ENCODE assay signal across 1 cellular context in the genomic region with DNA sequence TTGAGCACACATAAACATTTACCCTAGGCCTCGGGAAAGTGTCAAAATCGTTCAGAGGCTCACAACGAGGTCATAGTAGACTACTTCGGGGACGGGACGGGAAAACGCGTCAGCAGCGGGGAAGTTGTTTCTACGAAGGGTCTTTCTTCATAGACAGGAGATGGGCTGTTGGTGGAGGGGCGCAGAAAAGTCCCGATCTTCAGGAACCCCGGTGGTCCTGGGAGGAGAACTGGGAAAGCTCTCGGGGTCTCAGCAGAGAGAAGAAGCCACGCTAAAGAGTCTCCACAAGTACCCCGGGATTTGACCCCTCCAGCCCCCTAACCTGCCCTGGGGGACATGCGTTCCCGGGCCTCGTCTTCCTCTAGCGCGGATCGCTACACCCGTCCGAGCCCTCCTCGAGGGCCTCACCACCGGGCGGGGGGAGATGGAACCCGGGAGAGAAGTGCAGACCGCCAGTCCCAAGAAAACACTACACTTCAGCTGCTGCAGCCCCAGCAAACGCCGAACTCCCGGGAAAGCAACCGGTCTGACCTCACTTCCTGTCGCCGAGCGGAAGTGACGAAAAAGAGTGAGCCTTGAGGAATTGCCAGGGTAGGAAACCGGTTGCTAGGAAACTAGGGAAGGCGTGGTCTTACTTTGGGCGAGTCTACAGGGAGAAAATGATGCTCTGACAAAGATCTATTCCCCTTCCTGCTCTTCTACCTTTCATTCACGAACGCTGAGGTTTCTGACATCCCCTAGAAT.
TF ChIP-seq lines count a peak whose summit lies in the region.

A gene (minus strand): TSS at position 534 of the 744 bp plus-strand sequence. CDS start 1,611 bp downstream, outside the sequence.

TF ChIP-seq in HepG2, 621 proteins besides CTCF, POLR2A, EP300 and RAD21 (continued from another document and continues in another):
- TF ChIP-seq KLF6 (CRISPR knock-in tag; IDR thresholded peaks at IDR 0.05): no peak
- no peak for TF ChIP-seq MAZ (IDR thresholded peaks at IDR 0.05; ENCODE audit: borderline replicate concordance, low read depth, low read length)
- TF ChIP-seq MAZ (CRISPR knock-in tag; IDR thresholded peaks at IDR 0.05; ENCODE audit: low read depth): no peak
- no peak for TF ChIP-seq ZNF746 (CRISPR knock-in tag; IDR thresholded peaks at IDR 0.05)
- TF ChIP-seq ZNF569 (CRISPR knock-in tag; IDR thresholded peaks at IDR 0.05; ENCODE audit: borderline replicate concordance): no peak
- 0 out of 2 replicates have a peak, but pooled peaks have one; percentile 41 for TF ChIP-seq ZNF572 (CRISPR knock-in tag; IDR thresholded peaks at IDR 0.05)
- no peak for TF ChIP-seq MTF1 (CRISPR knock-in tag; IDR thresholded peaks at IDR 0.05)
- no peak for TF ChIP-seq RORA (CRISPR knock-in tag; IDR thresholded peaks at IDR 0.05)
- no peak for TF ChIP-seq JUN (CRISPR knock-in tag; IDR thresholded peaks at IDR 0.05)
- no peak for TF ChIP-seq ZBTB7A (CRISPR knock-in tag; IDR thresholded peaks at IDR 0.05)
- TF ChIP-seq, protein P1, sequence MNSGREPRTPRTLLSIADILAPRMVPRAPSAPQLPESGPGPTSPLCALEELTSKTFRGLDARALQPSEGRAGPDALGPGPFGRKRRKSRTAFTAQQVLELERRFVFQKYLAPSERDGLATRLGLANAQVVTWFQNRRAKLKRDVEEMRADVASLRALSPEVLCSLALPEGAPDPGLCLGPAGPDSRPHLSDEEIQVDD (CRISPR knock-in tag; IDR thresholded peaks at IDR 0.05; ENCODE audit: borderline replicate concordance): no peak
- TF ChIP-seq, protein P2, sequence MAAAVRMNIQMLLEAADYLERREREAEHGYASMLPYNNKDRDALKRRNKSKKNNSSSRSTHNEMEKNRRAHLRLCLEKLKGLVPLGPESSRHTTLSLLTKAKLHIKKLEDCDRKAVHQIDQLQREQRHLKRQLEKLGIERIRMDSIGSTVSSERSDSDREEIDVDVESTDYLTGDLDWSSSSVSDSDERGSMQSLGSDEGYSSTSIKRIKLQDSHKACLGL (CRISPR knock-in tag; IDR thresholded peaks at IDR 0.05): 0 out of 2 replicates have a peak, but pooled peaks have one; percentile 44
- no peak for TF ChIP-seq ZNF776 (CRISPR knock-in tag; IDR thresholded peaks at IDR 0.05)
- no peak for TF ChIP-seq DNMT1 (CRISPR knock-in tag; IDR thresholded peaks at IDR 0.05)
- peak; percentile 98 for TF ChIP-seq CREM (IDR thresholded peaks at IDR 0.05)
- TF ChIP-seq CREM (CRISPR knock-in tag; IDR thresholded peaks at IDR 0.05): no peak
- TF ChIP-seq, protein P3, sequence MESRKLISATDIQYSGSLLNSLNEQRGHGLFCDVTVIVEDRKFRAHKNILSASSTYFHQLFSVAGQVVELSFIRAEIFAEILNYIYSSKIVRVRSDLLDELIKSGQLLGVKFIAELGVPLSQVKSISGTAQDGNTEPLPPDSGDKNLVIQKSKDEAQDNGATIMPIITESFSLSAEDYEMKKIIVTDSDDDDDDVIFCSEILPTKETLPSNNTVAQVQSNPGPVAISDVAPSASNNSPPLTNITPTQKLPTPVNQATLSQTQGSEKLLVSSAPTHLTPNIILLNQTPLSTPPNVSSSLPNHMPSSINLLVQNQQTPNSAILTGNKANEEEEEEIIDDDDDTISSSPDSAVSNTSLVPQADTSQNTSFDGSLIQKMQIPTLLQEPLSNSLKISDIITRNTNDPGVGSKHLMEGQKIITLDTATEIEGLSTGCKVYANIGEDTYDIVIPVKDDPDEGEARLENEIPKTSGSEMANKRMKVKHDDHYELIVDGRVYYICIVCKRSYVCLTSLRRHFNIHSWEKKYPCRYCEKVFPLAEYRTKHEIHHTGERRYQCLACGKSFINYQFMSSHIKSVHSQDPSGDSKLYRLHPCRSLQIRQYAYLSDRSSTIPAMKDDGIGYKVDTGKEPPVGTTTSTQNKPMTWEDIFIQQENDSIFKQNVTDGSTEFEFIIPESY (CRISPR knock-in tag; IDR thresholded peaks at IDR 0.05): no peak
- TF ChIP-seq SP1 (IDR thresholded peaks at IDR 0.05): no peak
- 0 out of 2 replicates have a peak, but pooled peaks have one; percentile 32 for TF ChIP-seq SP1 (CRISPR knock-in tag; IDR thresholded peaks at IDR 0.05)
- no peak for TF ChIP-seq ZBTB38 (CRISPR knock-in tag; IDR thresholded peaks at IDR 0.05)
- TF ChIP-seq HDAC2 (CRISPR knock-in tag; IDR thresholded peaks at IDR 0.05): peak; percentile 76; the same call in 1 of the 2 replicates
- TF ChIP-seq ZNF782 (CRISPR knock-in tag; IDR thresholded peaks at IDR 0.05; ENCODE audit: borderline replicate concordance): no peak
- TF ChIP-seq ARNT2 (CRISPR knock-in tag; IDR thresholded peaks at IDR 0.05; ENCODE audit: low read depth): 0 out of 2 replicates have a peak, but pooled peaks have one; percentile 27
- TF ChIP-seq KAT7 (CRISPR knock-in tag; IDR thresholded peaks at IDR 0.05; ENCODE audit: borderline replicate concordance): no peak
- TF ChIP-seq KDM5A (IDR thresholded peaks at IDR 0.05; ENCODE audit: borderline replicate concordance, low read length): peak; percentile 95
- no peak for TF ChIP-seq ZNF138 (CRISPR knock-in tag; IDR thresholded peaks at IDR 0.05; ENCODE audit: low read depth)
- no peak for TF ChIP-seq JUNB (CRISPR knock-in tag; IDR thresholded peaks at IDR 0.05; ENCODE audit: borderline replicate concordance)
- TF ChIP-seq NR2C2 (CRISPR knock-in tag; IDR thresholded peaks at IDR 0.05; ENCODE audit: borderline replicate concordance): no peak; the same call in 1 of the 2 replicates
- TF ChIP-seq STAT5B (CRISPR knock-in tag; IDR thresholded peaks at IDR 0.05): no peak
- TF ChIP-seq, protein P4, sequence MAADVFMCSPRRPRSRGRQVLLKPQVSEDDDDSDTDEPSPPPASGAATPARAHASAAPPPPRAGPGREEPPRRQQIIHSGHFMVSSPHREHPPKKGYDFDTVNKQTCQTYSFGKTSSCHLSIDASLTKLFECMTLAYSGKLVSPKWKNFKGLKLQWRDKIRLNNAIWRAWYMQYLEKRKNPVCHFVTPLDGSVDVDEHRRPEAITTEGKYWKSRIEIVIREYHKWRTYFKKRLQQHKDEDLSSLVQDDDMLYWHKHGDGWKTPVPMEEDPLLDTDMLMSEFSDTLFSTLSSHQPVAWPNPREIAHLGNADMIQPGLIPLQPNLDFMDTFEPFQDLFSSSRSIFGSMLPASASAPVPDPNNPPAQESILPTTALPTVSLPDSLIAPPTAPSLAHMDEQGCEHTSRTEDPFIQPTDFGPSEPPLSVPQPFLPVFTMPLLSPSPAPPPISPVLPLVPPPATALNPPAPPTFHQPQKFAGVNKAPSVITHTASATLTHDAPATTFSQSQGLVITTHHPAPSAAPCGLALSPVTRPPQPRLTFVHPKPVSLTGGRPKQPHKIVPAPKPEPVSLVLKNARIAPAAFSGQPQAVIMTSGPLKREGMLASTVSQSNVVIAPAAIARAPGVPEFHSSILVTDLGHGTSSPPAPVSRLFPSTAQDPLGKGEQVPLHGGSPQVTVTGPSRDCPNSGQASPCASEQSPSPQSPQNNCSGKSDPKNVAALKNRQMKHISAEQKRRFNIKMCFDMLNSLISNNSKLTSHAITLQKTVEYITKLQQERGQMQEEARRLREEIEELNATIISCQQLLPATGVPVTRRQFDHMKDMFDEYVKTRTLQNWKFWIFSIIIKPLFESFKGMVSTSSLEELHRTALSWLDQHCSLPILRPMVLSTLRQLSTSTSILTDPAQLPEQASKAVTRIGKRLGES (CRISPR knock-in tag; IDR thresholded peaks at IDR 0.05; ENCODE audit: borderline replicate concordance): no peak
- TF ChIP-seq HNF4G (IDR thresholded peaks at IDR 0.05; ENCODE audit: borderline replicate concordance, low read depth, low read length): no peak
- TF ChIP-seq HNF4G (CRISPR knock-in tag; IDR thresholded peaks at IDR 0.05; ENCODE audit: borderline replicate concordance, low read depth): no peak
- TF ChIP-seq NFIC (IDR thresholded peaks at IDR 0.05; ENCODE audit: low read length): no peak
- no peak for TF ChIP-seq ZNF644 (CRISPR knock-in tag; IDR thresholded peaks at IDR 0.05; ENCODE audit: low read depth)
- no peak for TF ChIP-seq MBNL3 (CRISPR knock-in tag; conservative IDR thresholded peaks at IDR 0.05)
- TF ChIP-seq ZNF766 (CRISPR knock-in tag; IDR thresholded peaks at IDR 0.05; ENCODE audit: borderline replicate concordance): no peak
- peak; percentile 50; the same call in 1 of the 2 replicates for TF ChIP-seq MXD4 (CRISPR knock-in tag; IDR thresholded peaks at IDR 0.05)
- TF ChIP-seq SMYD3 (CRISPR knock-in tag; IDR thresholded peaks at IDR 0.05): no peak
- TF ChIP-seq TGIF2 (CRISPR knock-in tag; IDR thresholded peaks at IDR 0.05): no peak
- TF ChIP-seq, protein P5, sequence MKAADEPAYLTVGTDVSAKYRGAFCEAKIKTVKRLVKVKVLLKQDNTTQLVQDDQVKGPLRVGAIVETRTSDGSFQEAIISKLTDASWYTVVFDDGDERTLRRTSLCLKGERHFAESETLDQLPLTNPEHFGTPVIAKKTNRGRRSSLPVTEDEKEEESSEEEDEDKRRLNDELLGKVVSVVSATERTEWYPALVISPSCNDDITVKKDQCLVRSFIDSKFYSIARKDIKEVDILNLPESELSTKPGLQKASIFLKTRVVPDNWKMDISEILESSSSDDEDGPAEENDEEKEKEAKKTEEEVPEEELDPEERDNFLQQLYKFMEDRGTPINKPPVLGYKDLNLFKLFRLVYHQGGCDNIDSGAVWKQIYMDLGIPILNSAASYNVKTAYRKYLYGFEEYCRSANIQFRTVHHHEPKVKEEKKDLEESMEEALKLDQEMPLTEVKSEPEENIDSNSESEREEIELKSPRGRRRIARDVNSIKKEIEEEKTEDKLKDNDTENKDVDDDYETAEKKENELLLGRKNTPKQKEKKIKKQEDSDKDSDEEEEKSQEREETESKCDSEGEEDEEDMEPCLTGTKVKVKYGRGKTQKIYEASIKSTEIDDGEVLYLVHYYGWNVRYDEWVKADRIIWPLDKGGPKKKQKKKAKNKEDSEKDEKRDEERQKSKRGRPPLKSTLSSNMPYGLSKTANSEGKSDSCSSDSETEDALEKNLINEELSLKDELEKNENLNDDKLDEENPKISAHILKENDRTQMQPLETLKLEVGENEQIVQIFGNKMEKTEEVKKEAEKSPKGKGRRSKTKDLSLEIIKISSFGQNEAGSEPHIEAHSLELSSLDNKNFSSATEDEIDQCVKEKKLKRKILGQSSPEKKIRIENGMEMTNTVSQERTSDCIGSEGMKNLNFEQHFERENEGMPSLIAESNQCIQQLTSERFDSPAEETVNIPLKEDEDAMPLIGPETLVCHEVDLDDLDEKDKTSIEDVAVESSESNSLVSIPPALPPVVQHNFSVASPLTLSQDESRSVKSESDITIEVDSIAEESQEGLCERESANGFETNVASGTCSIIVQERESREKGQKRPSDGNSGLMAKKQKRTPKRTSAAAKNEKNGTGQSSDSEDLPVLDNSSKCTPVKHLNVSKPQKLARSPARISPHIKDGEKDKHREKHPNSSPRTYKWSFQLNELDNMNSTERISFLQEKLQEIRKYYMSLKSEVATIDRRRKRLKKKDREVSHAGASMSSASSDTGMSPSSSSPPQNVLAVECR (CRISPR knock-in tag; IDR thresholded peaks at IDR 0.05; ENCODE audit: borderline replicate concordance): peak; percentile 78
- no peak for TF ChIP-seq ARHGAP35 (CRISPR knock-in tag; IDR thresholded peaks at IDR 0.05; ENCODE audit: borderline replicate concordance)
- TF ChIP-seq ZSCAN29 (CRISPR knock-in tag; conservative IDR thresholded peaks at IDR 0.05): no peak
- TF ChIP-seq ZSCAN25 (CRISPR knock-in tag; IDR thresholded peaks at IDR 0.05): no peak
- peak; percentile 84 for TF ChIP-seq POLR2AphosphoS5 (IDR thresholded peaks at IDR 0.05; ENCODE audit: low read depth, low read length)
- TF ChIP-seq PRPF4 (IDR thresholded peaks at IDR 0.05; ENCODE audit: low read depth, low read length, poor library complexity, severe bottlenecking): no peak
- no peak for TF ChIP-seq SIX4 (CRISPR knock-in tag; IDR thresholded peaks at IDR 0.05)
- no peak for TF ChIP-seq ZNF383 (CRISPR knock-in tag; IDR thresholded peaks at IDR 0.05; ENCODE audit: borderline replicate concordance)
- peak; percentile 39 for TF ChIP-seq CEBPG (CRISPR knock-in tag; IDR thresholded peaks at IDR 0.05)
- TF ChIP-seq ZNF30 (CRISPR knock-in tag; IDR thresholded peaks at IDR 0.05): no peak
- no peak for TF ChIP-seq ZNF883 (CRISPR knock-in tag; IDR thresholded peaks at IDR 0.05; ENCODE audit: not compliant biosample characterization)
- no peak for TF ChIP-seq PTBP1 (IDR thresholded peaks at IDR 0.05; ENCODE audit: low read depth, low read length, poor library complexity, severe bottlenecking)
- no peak for TF ChIP-seq ZNF12 (CRISPR knock-in tag; IDR thresholded peaks at IDR 0.05)
- TF ChIP-seq ZBTB20 (CRISPR knock-in tag; IDR thresholded peaks at IDR 0.05; ENCODE audit: borderline replicate concordance, low read depth): no peak
- TF ChIP-seq ZNF256 (CRISPR knock-in tag; conservative IDR thresholded peaks at IDR 0.05): no peak
- TF ChIP-seq, protein P6, sequence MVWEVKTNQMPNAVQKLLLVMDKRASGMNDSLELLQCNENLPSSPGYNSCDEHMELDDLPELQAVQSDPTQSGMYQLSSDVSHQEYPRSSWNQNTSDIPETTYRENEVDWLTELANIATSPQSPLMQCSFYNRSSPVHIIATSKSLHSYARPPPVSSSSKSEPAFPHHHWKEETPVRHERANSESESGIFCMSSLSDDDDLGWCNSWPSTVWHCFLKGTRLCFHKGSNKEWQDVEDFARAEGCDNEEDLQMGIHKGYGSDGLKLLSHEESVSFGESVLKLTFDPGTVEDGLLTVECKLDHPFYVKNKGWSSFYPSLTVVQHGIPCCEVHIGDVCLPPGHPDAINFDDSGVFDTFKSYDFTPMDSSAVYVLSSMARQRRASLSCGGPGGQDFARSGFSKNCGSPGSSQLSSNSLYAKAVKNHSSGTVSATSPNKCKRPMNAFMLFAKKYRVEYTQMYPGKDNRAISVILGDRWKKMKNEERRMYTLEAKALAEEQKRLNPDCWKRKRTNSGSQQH (CRISPR knock-in tag; IDR thresholded peaks at IDR 0.05; ENCODE audit: low read depth): peak; percentile 31; the same call in 1 of the 2 replicates
- TF ChIP-seq ZNF335 (CRISPR knock-in tag; IDR thresholded peaks at IDR 0.05): no peak
- TF ChIP-seq CHD4 (IDR thresholded peaks at IDR 0.05; ENCODE audit: borderline replicate concordance, low read length): no peak
- TF ChIP-seq, protein P7, sequence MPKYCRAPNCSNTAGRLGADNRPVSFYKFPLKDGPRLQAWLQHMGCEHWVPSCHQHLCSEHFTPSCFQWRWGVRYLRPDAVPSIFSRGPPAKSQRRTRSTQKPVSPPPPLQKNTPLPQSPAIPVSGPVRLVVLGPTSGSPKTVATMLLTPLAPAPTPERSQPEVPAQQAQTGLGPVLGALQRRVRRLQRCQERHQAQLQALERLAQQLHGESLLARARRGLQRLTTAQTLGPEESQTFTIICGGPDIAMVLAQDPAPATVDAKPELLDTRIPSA (CRISPR knock-in tag; IDR thresholded peaks at IDR 0.05; ENCODE audit: borderline replicate concordance): no peak
- TF ChIP-seq HNRNPK (IDR thresholded peaks at IDR 0.05; ENCODE audit: low read depth, low read length, poor library complexity, severe bottlenecking): no peak
- TF ChIP-seq SSRP1 (CRISPR knock-in tag; IDR thresholded peaks at IDR 0.05): no peak
- TF ChIP-seq ZMYM4 (CRISPR knock-in tag; IDR thresholded peaks at IDR 0.05): 0 out of 2 replicates have a peak, but pooled peaks have one; percentile 57
- no peak for TF ChIP-seq MEF2D (CRISPR knock-in tag; IDR thresholded peaks at IDR 0.05)
- TF ChIP-seq ZNF121 (CRISPR knock-in tag; IDR thresholded peaks at IDR 0.05): no peak
